21 cellular contexts compared by ENCODE assay signal in genomic region chr6:129454482-129454881, GRCh38.
A peak's percentile ranks its signal among the peaks of the same experiment; 100 is the strongest.
DNase-seq lines count a peak whose midpoint lies in the region; ATAC-seq, FAIRE-seq and TF ChIP-seq lines count a peak whose summit lies in the region.
"Had no signal": no experiment of that assay in that cellular context is flagged by ENCODE, and none has a peak within 500 bp of the region (broad histone marks: within the 10 kb centered on the region; RNA-seq: fewer than 3 reads in every experiment).

No MANE protein-coding gene starts in this region.

- H3K4me1 ChIP-seq in upper lobe of right lung (no peaks in the 10 kb centered on the region), HepG2 (ENCODE audit: insufficient read depth, low read length) (no peaks in the 10 kb centered on the region)

- POLR2A ChIA-PET in HepG2 (lab: Yijun Ruan, JAX), result no interaction called here

- in situ Hi-C loops in HepG2 (cut with HindIII; ENCODE audit: extremely low pct_ligation_motif_present, low pct_unique_long_range_greater_than_20kb), result no loop called here

- TF ChIP-seq EP300 in HepG2 (IDR thresholded peaks at IDR 0.05; ENCODE audit: low read depth in 2 of 2, low read length in 2 of 2), result no peak
- no peak for TF ChIP-seq EP300 in HepG2 (CRISPR knock-in tag; IDR thresholded peaks at IDR 0.05; ENCODE audit: borderline replicate concordance)

- DNase-seq in SIG-M5 treated with dmso at 0.1 percent for 504 hours (lab: John Stamatoyannopoulos, UW; ENCODE audit: unreplicated experiment) (peak; percentile 78), SIG-M5 (lab: John Stamatoyannopoulos, UW) (no peak), MV-4-11 (lab: John Stamatoyannopoulos, UW) (peak; percentile 93), SKM-1 treated with dmso at 0.1 percent for 144 hours (lab: John Stamatoyannopoulos, UW; ENCODE audit: unreplicated experiment) (peak; percentile 73), upper lobe of right lung (no peak), HT-29 (ENCODE audit: low spot score) (no peak), T-helper 9 cell (no peak), HepG2 (ENCODE audit: low spot score) (no peak)
- DNase-seq: DMS 273 treated with DMSO at 0.1 percent for 48 hours, GM23248, NCI-H1105 treated with DMSO at 0.1 percent for 48 hours, NCI-H187, NCI-H226, NCI-H526, T-cell had no signal

- no peak overlapping the region for H3K9ac ChIP-seq in HepG2 (ENCODE audit: insufficient read depth, low read depth, low read length)
- H3K9ac ChIP-seq: BLaER1 treated with 17β-estradiol and CSF1 and Interleukin-3, amounts not matched to agents 10 nM and 100 nM; GM23248 had no signal

- no peaks in the 10 kb centered on the region for H3K79me2 ChIP-seq in HepG2 (ENCODE audit: insufficient read depth, low read length)

- H3K36me3 ChIP-seq in upper lobe of right lung (peaks cover 3% of the 10 kb centered on the region), HepG2 (replicated peaks in 1 of 2; ENCODE audit: control insufficient read depth in 1 of 2, insufficient read depth in 2 of 2, low read length in 2 of 2) (no peaks in the 10 kb centered on the region)
- H3K36me3 ChIP-seq: BLaER1 treated with 17β-estradiol and CSF1 and Interleukin-3, amounts not matched to agents 10 nM and 100 nM had no signal

- intact Hi-C loops in upper lobe of right lung (cut with DNase I), result no loop called here
- intact Hi-C loops in HepG2 (cut with micrococcal nuclease; ENCODE audit: unreplicated experiment), result no loop called here

- TF ChIP-seq CTCF in upper lobe of right lung (IDR thresholded peaks at IDR 0.05) (no peak), HepG2 (CRISPR knock-in tag; IDR thresholded peaks at IDR 0.05) (no peak)

- H3K4me3 ChIP-seq in upper lobe of right lung, result no peak overlapping the region
- no peak overlapping the region for H3K4me3 ChIP-seq in HepG2 (replicated peaks in 1 of 3; ENCODE audit: insufficient read depth in 1 of 3, low read depth in 2 of 3, low read length in 3 of 3)
- H3K4me3 ChIP-seq: BLaER1 treated with 17β-estradiol and CSF1 and Interleukin-3, amounts not matched to agents 10 nM and 100 nM; GM23248; K562 had no signal

- H3K9me3 ChIP-seq in upper lobe of right lung (no peaks in the 10 kb centered on the region), HepG2 (ENCODE audit: low read length) (no peaks in the 10 kb centered on the region)
- H3K9me3 ChIP-seq: BLaER1 treated with 17β-estradiol and CSF1 and Interleukin-3, amounts not matched to agents 10 nM and 100 nM had no signal

- CTCF ChIA-PET in HepG2 (lab: Yijun Ruan, JAX; ENCODE audit: low intra/inter-chr PET ratio, low total read pairs), result no interaction called here

- no peak overlapping the region for H2AFZ ChIP-seq in HepG2 (ENCODE audit: low read length)
- H2AFZ ChIP-seq: GM23248 had no signal

- no peak for TF ChIP-seq RAD21 in HepG2 (CRISPR knock-in tag; IDR thresholded peaks at IDR 0.05)

- H3K4me2 ChIP-seq in HepG2 (ENCODE audit: low read depth, low read length), result no peak overlapping the region

- H3K27ac ChIP-seq in upper lobe of right lung, result no peak overlapping the region
- H3K27ac ChIP-seq in HepG2 (ENCODE audit: extremely low read length, insufficient read depth, low read length), result no peak overlapping the region
- H3K27ac ChIP-seq: 22Rv1; BLaER1 treated with 17β-estradiol and CSF1 and Interleukin-3, amounts not matched to agents 10 nM and 100 nM; GM23248; HL-60 had no signal

- H3K27me3 ChIP-seq in upper lobe of right lung (no peaks in the 10 kb centered on the region), HepG2 (ENCODE audit: control insufficient read depth in 1 of 2, insufficient read depth in 2 of 2, low read length in 2 of 2) (no peaks in the 10 kb centered on the region)
- H3K27me3 ChIP-seq: BLaER1 treated with 17β-estradiol and CSF1 and Interleukin-3, amounts not matched to agents 10 nM and 100 nM had no signal

- no peak for TF ChIP-seq POLR2A in HepG2 (IDR thresholded peaks at IDR 0.05; ENCODE audit: insufficient read depth in 1 of 2, low read depth in 2 of 2, low read length in 2 of 2)

- no TSS peak for BruUV-seq in HepG2 (replicated peaks; lab: Mats Ljungman, UMichigan)

- FAIRE-seq in HepG2 (lab: Jason Lieb, UNC), result no peak
- FAIRE-seq: GM12892, K562 had no signal

- H4K20me1 ChIP-seq in HepG2 (ENCODE audit: insufficient read depth, low read length), result no peaks in the 10 kb centered on the region
- H4K20me1 ChIP-seq: BLaER1 treated with 17β-estradiol and CSF1 and Interleukin-3, amounts not matched to agents 10 nM and 100 nM had no signal

- ATAC-seq in upper lobe of right lung (peak; percentile 64), HepG2 (no peak)
- ATAC-seq: HCT116, K562, T-cell had no signal

- WGBS in HepG2 (ENCODE audit: low lambda C conversion rate), result 4% methylated on average over 1 of the region's 1 CpG

TF ChIP-seq in HepG2, 621 proteins besides CTCF, POLR2A, EP300 and RAD21:
- TF ChIP-seq CHD4 (IDR thresholded peaks at IDR 0.05; ENCODE audit: borderline replicate concordance, low read length) (no peak), ZNF430 (CRISPR knock-in tag; IDR thresholded peaks at IDR 0.05) (no peak), SOX6 (IDR thresholded peaks at IDR 0.05) (no peak), SOX6 (CRISPR knock-in tag; IDR thresholded peaks at IDR 0.05) (no peak), IRX3 (CRISPR knock-in tag; IDR thresholded peaks at IDR 0.05; ENCODE audit: borderline replicate concordance, low read depth) (no peak), ZFP1 (CRISPR knock-in tag; IDR thresholded peaks at IDR 0.05) (no peak), RXRA (CRISPR knock-in tag; IDR thresholded peaks at IDR 0.05) (no peak), THAP8 (CRISPR knock-in tag; IDR thresholded peaks at IDR 0.05; ENCODE audit: borderline replicate concordance) (no peak), KDM1A (CRISPR knock-in tag; IDR thresholded peaks at IDR 0.05) (no peak), MXD4 (CRISPR knock-in tag; IDR thresholded peaks at IDR 0.05) (no peak), ZNF749 (CRISPR knock-in tag; IDR thresholded peaks at IDR 0.05; ENCODE audit: borderline replicate concordance) (no peak), FOXK1 (CRISPR knock-in tag; IDR thresholded peaks at IDR 0.05; ENCODE audit: borderline replicate concordance, low read depth) (no peak), FOXP1 (IDR thresholded peaks at IDR 0.05) (no peak), FOXP1 (CRISPR knock-in tag; IDR thresholded peaks at IDR 0.05) (no peak), ZSCAN21 (CRISPR knock-in tag; IDR thresholded peaks at IDR 0.05; ENCODE audit: borderline replicate concordance) (no peak), CCAR2 (optimal IDR thresholded peaks at IDR 0.05; ENCODE audit: low read depth, low read length) (no peak), POLR2AphosphoS2 (IDR thresholded peaks at IDR 0.05; ENCODE audit: low read depth, low read length) (no peak), JDP2 (CRISPR knock-in tag; IDR thresholded peaks at IDR 0.05; ENCODE audit: borderline replicate concordance) (no peak), ZBTB7A (CRISPR knock-in tag; IDR thresholded peaks at IDR 0.05) (no peak)

Comparison
In these comparisons a context has a peak if more than half of its experiments do, and no peak if none do; other contexts are left out.
1. DNase-seq: peak in SIG-M5 treated with dmso at 0.1 percent for 504 hours (single experiment), MV-4-11 (single experiment) and SKM-1 treated with dmso at 0.1 percent for 144 hours (single experiment); none in SIG-M5 (single experiment), upper lobe of right lung (single experiment), HT-29 (single experiment), T-helper 9 cell (single experiment) and HepG2 (single experiment).